In genomic region chr18:10042492-10042891, GRCh38 we compare ENCODE assay signal across 16 cellular contexts.
DNase-seq lines count a peak whose midpoint lies in the region; ATAC-seq and TF ChIP-seq lines count a peak whose summit lies in the region.
"Had no signal": no experiment of that assay in that cellular context is flagged by ENCODE, and none has a peak within 500 bp of the region (broad histone marks: within the 10 kb centered on the region; RNA-seq: fewer than 3 reads in every experiment).

No MANE protein-coding gene starts in this region.

- H3K27me3 ChIP-seq in gastrocnemius medialis (no peaks in the 10 kb centered on the region), transverse colon (no peaks in the 10 kb centered on the region)

- in situ Hi-C loops in gastrocnemius medialis (cut with MboI; ENCODE audit: low sequenced_read_pairs in 4 of 4), result no loop called here
- in situ Hi-C loops in transverse colon (cut with MboI; ENCODE audit: low pct_ligation_motif_present in 1 of 4, low pct_unique_long_range_greater_than_20kb in 1 of 4, low sequenced_read_pairs in 3 of 4), result no loop called here

- TF ChIP-seq CTCF in coronary artery (IDR thresholded peaks at IDR 0.05), result no peak
- no peak for TF ChIP-seq CTCF in gastrocnemius medialis (IDR thresholded peaks at IDR 0.05 in 4 of 5, conservative IDR thresholded peaks at IDR 0.05 in 1 of 5)
- TF ChIP-seq CTCF in transverse colon (IDR thresholded peaks at IDR 0.05), result no peak

- WGBS in transverse colon (ENCODE audit: low coverage in 1 of 2), 2 donors, result 88 to 95% methylated on average over 5 of the region's 5 CpGs

- H3K27ac ChIP-seq in coronary artery (peak overlapping the region; percentile 65 to 86), gastrocnemius medialis (peak overlapping the region in 3 of 4 donors; percentile 30 to 64 (median 53)), transverse colon (peak overlapping the region; percentile 66 to 88 (median 85))

- no peak for TF ChIP-seq POLR2A in gastrocnemius medialis (IDR thresholded peaks at IDR 0.05)
- no peak for TF ChIP-seq POLR2A in transverse colon (IDR thresholded peaks at IDR 0.05)

- H3K9me3 ChIP-seq in gastrocnemius medialis (peaks cover 0 to 7% (median 0%) of the 10 kb centered on the region in 3 donors), transverse colon (peaks cover 0 to 12% of the 10 kb centered on the region in 2 donors)

- H3K4me1 ChIP-seq in gastrocnemius medialis, result no peaks in the 10 kb centered on the region
- H3K4me1 ChIP-seq in transverse colon, result peaks cover 0 to 29% (median 3%) of the 10 kb centered on the region in 4 donors

- ATAC-seq in gastrocnemius medialis (no peak), GM21528 (IDR thresholded peaks at IDR 0.05; ENCODE audit: low FRiP score, unreplicated experiment) (no peak), SK-N-SH treated with all-trans-retinoic acid at 6 μM for 48 hours (no peak)
- ATAC-seq: K562 had no signal

- H3K36me3 ChIP-seq in gastrocnemius medialis, result no peaks in the 10 kb centered on the region
- no peaks in the 10 kb centered on the region for H3K36me3 ChIP-seq in transverse colon

- no peak for TF ChIP-seq EP300 in transverse colon (IDR thresholded peaks at IDR 0.05; ENCODE audit: low read depth)

- H3K4me3 ChIP-seq in coronary artery, result no peak overlapping the region
- H3K4me3 ChIP-seq in gastrocnemius medialis, result no peak overlapping the region
- H3K4me3 ChIP-seq in transverse colon, result no peak overlapping the region
- H3K4me3 ChIP-seq: K562 had no signal

- intact Hi-C loops in gastrocnemius medialis (cut with DNase I; ENCODE audit: low total_unique reads) (loop anchor here (10.0 kb wide), 1 partner anchor 262 kb away; no protein-coding TSS in a partner anchor), transverse colon (cut with DNase I; ENCODE audit: low total_unique reads) (no loop called here)

- DNase-seq in amniotic epithelial cell (ENCODE audit: low read depth), result peak; percentile 68
- no peak for DNase-seq in coronary artery (ENCODE audit: low spot score)
- no peak for DNase-seq in gastrocnemius medialis
- no peak for DNase-seq in transverse colon
- no peak for DNase-seq in T-helper 9 cell
- DNase-seq: COR-L47; DMS153; GOT3; NCI-H1930; NCI-H446; NCI-H69; NK-92 treated with Interleukin-12 subunit alpha and Interleukin-12 subunit beta, amount 100 ng/mL, for 24 hours; OCI-M1 had no signal

TF ChIP-seq in SK-N-SH treated with all-trans-retinoic acid at 6 μM for 48 hours, 23 proteins besides CTCF, POLR2A, EP300 and RAD21:
- no peak for TF ChIP-seq ZFP30 (CRISPR knock-in tag; IDR thresholded peaks at IDR 0.05)
- TF ChIP-seq RARB (CRISPR knock-in tag; IDR thresholded peaks at IDR 0.05), result no peak
- TF ChIP-seq TSHZ2 (CRISPR knock-in tag; IDR thresholded peaks at IDR 0.05), result no peak
- no peak for TF ChIP-seq ZFP3 (CRISPR knock-in tag; IDR thresholded peaks at IDR 0.05)
- TF ChIP-seq CREB5 (CRISPR knock-in tag; IDR thresholded peaks at IDR 0.05; ENCODE audit: low read depth), result no peak
- no peak for TF ChIP-seq CSRNP3 (CRISPR knock-in tag; IDR thresholded peaks at IDR 0.05)
- no peak for TF ChIP-seq ESRRG (CRISPR knock-in tag; IDR thresholded peaks at IDR 0.05)
- no peak for TF ChIP-seq GLIS3 (CRISPR knock-in tag; IDR thresholded peaks at IDR 0.05)
- no peak for TF ChIP-seq ZNF70 (CRISPR knock-in tag; IDR thresholded peaks at IDR 0.05)
- no peak for TF ChIP-seq POU6F1 (CRISPR knock-in tag; IDR thresholded peaks at IDR 0.05; ENCODE audit: borderline replicate concordance, low read depth)
- no peak for TF ChIP-seq PPARA (CRISPR knock-in tag; IDR thresholded peaks at IDR 0.05; ENCODE audit: borderline replicate concordance)
- no peak for TF ChIP-seq ISL1 (CRISPR knock-in tag; IDR thresholded peaks at IDR 0.05)
- no peak for TF ChIP-seq SNAI2 (CRISPR knock-in tag; IDR thresholded peaks at IDR 0.05)
- no peak for TF ChIP-seq ZNF8 (CRISPR knock-in tag; IDR thresholded peaks at IDR 0.05)
